Comparison of ENCODE assay signal across 12 cellular contexts in genomic region chr1:45643978-45644377, GRCh38. TPM values are rescaled to one million over a fixed set of nuclear protein-coding genes. Genes with fewer than 3 reads are reported as not detected.
DNase-seq lines count a peak whose midpoint lies in the region; ATAC-seq and TF ChIP-seq lines count a peak whose summit lies in the region.
"Had no signal": no experiment of that assay in that cellular context is flagged by ENCODE, and none has a peak within 500 bp of the region (broad histone marks: within the 10 kb centered on the region; RNA-seq: fewer than 3 reads in every experiment).

No MANE protein-coding gene starts in this region.

- CTCF ChIA-PET in SK-N-SH (lab: Yijun Ruan, JAX): interaction anchor here (1.0 to 1.4 kb wide), 2 partner anchors 9 to 12 kb away, joined by 3 read pairs; no protein-coding TSS in a partner anchor

- H3K79me2 ChIP-seq in SK-N-SH (ENCODE audit: insufficient read depth): peaks cover 31% of the 10 kb centered on the region

- H3K4me1 ChIP-seq in SK-N-SH (ENCODE audit: control insufficient read depth in 1 of 2, insufficient read depth in 2 of 2, low read depth in 1 of 2, low read length in 1 of 2) (no peaks in the 10 kb centered on the region), transverse colon (peaks cover 4 to 32% (median 26%) of the 10 kb centered on the region in 4 donors)

- no peak overlapping the region for H3K9ac ChIP-seq in SK-N-SH

- DNase-seq in SK-N-SH (no peak), RKO (ENCODE audit: low spot score) (peak; percentile 27), globus pallidus (ENCODE audit: low spot score) (peak; percentile 35), transverse colon (peak; percentile 40), GM10266 (ENCODE audit: extremely low spot score) (no peak), H4 (ENCODE audit: low spot score) (no peak)
- DNase-seq in effector CD8-positive, alpha-beta T cell (lab: John Stamatoyannopoulos, UW): no peak
- DNase-seq: activated CD4-positive, alpha-beta T cell treated with anti-CD3 and anti-CD28 coated beads, Interleukin-2, amount 50 U/mL, for 1 hour; activated naive CD8-positive, alpha-beta T cell treated with anti-CD3 and anti-CD28 coated beads, Interleukin-2, amount 10 ng/mL, durations not matched to agents 7 days and 5 days; RPMI8226 had no signal

- TF ChIP-seq EP300 in SK-N-SH (IDR thresholded peaks at IDR 0.05; ENCODE audit: borderline replicate concordance in 1 of 2, low read depth in 1 of 2, low read length in 1 of 2): no peak
- no peak for TF ChIP-seq EP300 in transverse colon (IDR thresholded peaks at IDR 0.05; ENCODE audit: low read depth)

- no peak overlapping the region for H3K4me2 ChIP-seq in SK-N-SH

- no peak for TF ChIP-seq RAD21 in SK-N-SH (IDR thresholded peaks at IDR 0.05; ENCODE audit: low read length)

- no peaks in the 10 kb centered on the region for H3K9me2 ChIP-seq in SK-N-SH

- TF ChIP-seq POLR2A in transverse colon (IDR thresholded peaks at IDR 0.05): peak; percentile 41

- in situ Hi-C loops in transverse colon (cut with MboI; ENCODE audit: low pct_ligation_motif_present in 1 of 4, low pct_unique_long_range_greater_than_20kb in 1 of 4, low sequenced_read_pairs in 3 of 4): no loop called here

- H3K36me3 ChIP-seq in SK-N-SH (replicated peaks in 1 of 2; ENCODE audit: control insufficient read depth in 1 of 2, insufficient read depth in 2 of 2, low read length in 1 of 2): peaks cover 37 to 61% of the 10 kb centered on the region in 2 experiments
- peaks cover 0 to 35% (median 12%) of the 10 kb centered on the region in 4 donors for H3K36me3 ChIP-seq in transverse colon

- no peaks in the 10 kb centered on the region for H3K27me3 ChIP-seq in SK-N-SH (ENCODE audit: insufficient read depth)
- no peaks in the 10 kb centered on the region for H3K27me3 ChIP-seq in transverse colon

- POLR2A ChIA-PET in SK-N-SH (lab: Yijun Ruan, JAX): no interaction called here

- TF ChIP-seq CTCF in SK-N-SH (IDR thresholded peaks at IDR 0.05): no peak
- TF ChIP-seq CTCF in transverse colon (IDR thresholded peaks at IDR 0.05): peak in 3 of 5 experiments; percentile 13 to 43 (median 23)
- no peak for TF ChIP-seq CTCF in GM10266 (IDR thresholded peaks at IDR 0.05; ENCODE audit: control insufficient read depth, insufficient read depth, low read depth, missing control alignments)

- no peak overlapping the region for H2AFZ ChIP-seq in SK-N-SH (ENCODE audit: low read depth)

- intact Hi-C loops in transverse colon (cut with DNase I; ENCODE audit: low total_unique reads): no loop called here

- H3K4me3 ChIP-seq in SK-N-SH (ENCODE audit: low read depth in 2 of 2, low read length in 1 of 2) (no peak overlapping the region), transverse colon (no peak overlapping the region)

- H4K20me1 ChIP-seq in SK-N-SH (ENCODE audit: insufficient read depth): peaks cover 7% of the 10 kb centered on the region; the same call in 1 of the 2 replicates

- H3K9me3 ChIP-seq in SK-N-SH: no peaks in the 10 kb centered on the region
- H3K9me3 ChIP-seq in transverse colon: no peaks in the 10 kb centered on the region

- peak; percentile 65 for ATAC-seq in SK-N-SH treated with all-trans-retinoic acid at 6 μM for 48 hours
- ATAC-seq: sciatic nerve had no signal

- H3K27ac ChIP-seq in SK-N-SH (ENCODE audit: low read depth in 2 of 2, low read length in 1 of 2) (no peak overlapping the region), transverse colon (peak overlapping the region; percentile 67 to 84 (median 78))

- peaks cover 19% of the 10 kb centered on the region for H3F3A ChIP-seq in SK-N-SH (replicated peaks; ENCODE audit: insufficient read depth)

TF ChIP-seq in SK-N-SH treated with all-trans-retinoic acid at 6 μM for 48 hours, 23 proteins besides CTCF, POLR2A, EP300 and RAD21:
- TF ChIP-seq ZNF8 (CRISPR knock-in tag; IDR thresholded peaks at IDR 0.05) (no peak), ZFP30 (CRISPR knock-in tag; IDR thresholded peaks at IDR 0.05) (no peak), CSDC2 (CRISPR knock-in tag; IDR thresholded peaks at IDR 0.05) (no peak), TOX (CRISPR knock-in tag; IDR thresholded peaks at IDR 0.05; ENCODE audit: borderline replicate concordance) (no peak), RARB (CRISPR knock-in tag; IDR thresholded peaks at IDR 0.05) (no peak), PATZ1 (CRISPR knock-in tag; IDR thresholded peaks at IDR 0.05; ENCODE audit: borderline replicate concordance) (no peak)

TF ChIP-seq in SK-N-SH, 30 proteins besides CTCF, POLR2A, EP300 and RAD21 (continues in another document):
- TF ChIP-seq TEAD4 (IDR thresholded peaks at IDR 0.05; ENCODE audit: borderline replicate concordance, insufficient read depth) (no peak), FOSL2 (IDR thresholded peaks at IDR 0.05; ENCODE audit: borderline replicate concordance, low read depth) (no peak), MXI1 (IDR thresholded peaks at IDR 0.05; ENCODE audit: low read depth, low read length) (no peak), USF2 (IDR thresholded peaks at IDR 0.05; ENCODE audit: borderline replicate concordance, low read depth, low read length) (no peak), IRF3 (IDR thresholded peaks at IDR 0.05; ENCODE audit: low read depth, low read length) (no peak), USF1 (IDR thresholded peaks at IDR 0.05; ENCODE audit: borderline replicate concordance, low read depth) (no peak), GATA2 (CRISPR knock-in tag; IDR thresholded peaks at IDR 0.05) (no peak), CHD2 (IDR thresholded peaks at IDR 0.05; ENCODE audit: low read length, partially characterized antibody) (no peak), SMC3 (IDR thresholded peaks at IDR 0.05; ENCODE audit: low read depth, low read length) (no peak), FOXJ3 (CRISPR knock-in tag; IDR thresholded peaks at IDR 0.05) (no peak), TCF12 (IDR thresholded peaks at IDR 0.05) (no peak), MEF2A (IDR thresholded peaks at IDR 0.05; ENCODE audit: borderline replicate concordance, low read depth) (no peak), SIN3A (IDR thresholded peaks at IDR 0.05; ENCODE audit: borderline replicate concordance, low read depth, low read length) (no peak)

RNA-seq across cellular contexts. Expression of gene CCDC17, which starts 20.1 kb away (rescaled TPM):
- polyA plus RNA-seq in SK-N-SH (2012; rRNA removed): 0.31 and 0.41 TPM in 2 replicates
- polyA plus RNA-seq in SK-N-SH (2012; cell fraction: cytosol; rRNA removed): 0.04 and 0.08 TPM in 2 replicates
- polyA plus RNA-seq in SK-N-SH (2012; cell fraction: nucleus; rRNA removed): 4.5 and 6.3 TPM in 2 replicates
- 10 to 100 TPM in 2 of 4 donors, 1 to 10 TPM in 2; 9.0 to 21.3 (median 10.0) TPM for total RNA-seq in transverse colon
- 0.27 TPM in 1 of 2 replicates, not detected in the other for total RNA-seq in H4 (2014; rRNA removed; shearing (Covaris generic))

RNA-seq across cellular contexts. Expression of gene GPBP1L1, which starts 42.4 kb away (rescaled TPM):
- 28.5 and 38.1 TPM in 2 replicates for polyA plus RNA-seq in SK-N-SH (2012; rRNA removed)
- polyA plus RNA-seq in SK-N-SH (2012; cell fraction: cytosol; rRNA removed): 35.8 and 39.2 TPM in 2 replicates
- polyA plus RNA-seq in SK-N-SH (2012; cell fraction: nucleus; rRNA removed): 36.3 and 61.0 TPM in 2 replicates
- total RNA-seq in transverse colon: 100 to 1,000 TPM; 162 to 284 (median 222) TPM
- total RNA-seq in H4 (2014; rRNA removed; shearing (Covaris generic)): 142 and 151 TPM in 2 replicates

RNA-seq across cellular contexts. Expression of gene TMEM69, which starts 44.0 kb away (rescaled TPM):
- polyA plus RNA-seq in SK-N-SH (2012; rRNA removed): 46.1 and 74.0 TPM in 2 replicates
- 56.9 and 61.2 TPM in 2 replicates for polyA plus RNA-seq in SK-N-SH (2012; cell fraction: cytosol; rRNA removed)
- polyA plus RNA-seq in SK-N-SH (2012; cell fraction: nucleus; rRNA removed): 25.7 and 49.0 TPM in 2 replicates
- 10 to 100 TPM in 3 of 4 donors, 1 to 10 TPM in 1; 6.4 to 47.2 (median 28.0) TPM for total RNA-seq in transverse colon
- total RNA-seq in H4 (2014; rRNA removed; shearing (Covaris generic)): 29.0 and 42.3 TPM in 2 replicates

Comparison
In these comparisons a context has a peak if more than half of its experiments do, and no peak if none do; other contexts are left out.
1. DNase-seq: peak in RKO (single experiment), globus pallidus (single experiment) and transverse colon (single experiment); none in SK-N-SH (single experiment), GM10266 (single experiment), H4 (single experiment) and effector CD8-positive, alpha-beta T cell (single experiment).
2. H3K27ac ChIP-seq: peak in transverse colon (4 of 4); none in SK-N-SH (0 of 2).
3. CTCF ChIP-seq: peak in transverse colon (3 of 5); none in SK-N-SH (single experiment) and GM10266 (single experiment).